Comparison of ENCODE assay signal across 1 cellular context in the genomic region with DNA sequence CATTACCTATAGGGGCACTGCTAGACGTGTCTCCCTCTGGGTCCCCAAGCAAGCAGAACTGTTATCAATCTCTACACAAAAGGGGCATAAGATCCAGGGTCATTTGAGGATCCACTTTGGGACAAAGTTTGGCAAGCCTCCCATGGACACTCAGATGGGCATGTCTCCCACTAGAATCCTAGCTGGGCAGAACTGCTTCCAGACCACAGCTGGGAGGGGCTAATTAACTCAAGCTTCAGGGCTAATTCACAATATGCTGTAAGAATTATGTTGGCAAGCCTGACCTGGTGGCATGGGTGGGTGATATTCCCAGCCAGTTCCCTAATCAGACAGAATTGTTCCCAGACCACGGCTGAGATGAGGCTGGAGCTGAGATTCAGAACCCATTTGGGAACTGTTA.
TF ChIP-seq lines count a peak whose summit lies in the region.

No MANE protein-coding gene starts in this region.

TF ChIP-seq in SK-N-SH treated with all-trans-retinoic acid at 6 μM for 48 hours, 23 proteins besides CTCF, POLR2A, EP300 and RAD21 (continued from another document):
- no peak for TF ChIP-seq ZNF565 (CRISPR knock-in tag; conservative IDR thresholded peaks at IDR 0.05; ENCODE audit: low read depth)
- TF ChIP-seq OSR1 (CRISPR knock-in tag; IDR thresholded peaks at IDR 0.05), result no peak
- TF ChIP-seq CREB5 (CRISPR knock-in tag; IDR thresholded peaks at IDR 0.05; ENCODE audit: low read depth), result no peak
- TF ChIP-seq SNAI2 (CRISPR knock-in tag; IDR thresholded peaks at IDR 0.05), result no peak
- no peak for TF ChIP-seq ZNF70 (CRISPR knock-in tag; IDR thresholded peaks at IDR 0.05)
- TF ChIP-seq CSRNP3 (CRISPR knock-in tag; IDR thresholded peaks at IDR 0.05), result no peak
- no peak for TF ChIP-seq ARNTL (CRISPR knock-in tag; IDR thresholded peaks at IDR 0.05; ENCODE audit: borderline replicate concordance, low read depth)
TF ChIP-seq in SK-N-SH treated with all-trans-retinoic acid at 6 μM for 48 hours: peak in this region for 0.
